19 cellular contexts compared by ENCODE assay signal in genomic region chr2:88180594-88181240, GRCh38. TPM values are rescaled to one million over a fixed set of nuclear protein-coding genes. Genes with fewer than 3 reads are reported as not detected.
A peak's percentile ranks its signal among the peaks of the same experiment; 100 is the strongest.
DNase-seq lines count a peak whose midpoint lies in the region; ATAC-seq and TF ChIP-seq lines count a peak whose summit lies in the region.
"Had no signal": no experiment of that assay in that cellular context is flagged by ENCODE, and none has a peak within 500 bp of the region (broad histone marks: within the 10 kb centered on the region; RNA-seq: fewer than 3 reads in every experiment).

No MANE protein-coding gene starts in this region.

- H3K4me1 Mint-ChIP-seq in effector memory CD8-positive, alpha-beta T cell (ENCODE audit: low read depth in 2 of 2) = peaks cover 5 to 13% of the 10 kb centered on the region in 2 donors
- H3K4me1 Mint-ChIP-seq in nephron progenitor cell = peaks cover 6% of the 10 kb centered on the region

- H3K27ac ChIP-seq in left lung = no peak overlapping the region
- H3K27ac ChIP-seq: 22Rv1 had no signal

- H3K9me3 Mint-ChIP-seq in effector memory CD8-positive, alpha-beta T cell = peaks cover 4 to 6% of the 10 kb centered on the region in 2 donors
- no peaks in the 10 kb centered on the region for H3K9me3 Mint-ChIP-seq in nephron progenitor cell

- peaks cover 14% of the 10 kb centered on the region for H3K36me3 Mint-ChIP-seq in effector memory CD8-positive, alpha-beta T cell (ENCODE audit: insufficient read depth)
- H3K36me3 Mint-ChIP-seq in nephron progenitor cell (ENCODE audit: low read depth) = no peaks in the 10 kb centered on the region

- no peaks in the 10 kb centered on the region for H3K4me1 ChIP-seq in left lung

- H3K9me3 ChIP-seq in MG63 (no peaks in the 10 kb centered on the region), left lung (no peaks in the 10 kb centered on the region)

- in situ Hi-C loops in GM13977 (cut with MboI; ENCODE audit: low pct_unique_long_range_greater_than_20kb, low sequenced_read_pairs, unreplicated experiment) = no loop called here

- H3K36me3 ChIP-seq in MG63 (no peaks in the 10 kb centered on the region; the same call in 1 of the 2 replicates), left lung (no peaks in the 10 kb centered on the region)

- peak overlapping the region; percentile 58 to 93 for H3K27ac Mint-ChIP-seq in effector memory CD8-positive, alpha-beta T cell
- H3K27ac Mint-ChIP-seq in nephron progenitor cell = peak overlapping the region; percentile 45

- intact Hi-C loops in left lung (cut with DNase I) = no loop called here

- TF ChIP-seq CTCF in nephron progenitor cell (IDR thresholded peaks at IDR 0.05) = no peak
- TF ChIP-seq CTCF in GM13977 (IDR thresholded peaks at IDR 0.05; ENCODE audit: extremely low read depth, insufficient read depth, missing control alignments) = no peak
- no peak for TF ChIP-seq CTCF in left lung (IDR thresholded peaks at IDR 0.05)

- H3K4me3 ChIP-seq in MG63 (no peak overlapping the region), left lung (no peak overlapping the region)

- DNase-seq in DMS 273 (lab: John Stamatoyannopoulos, UW; ENCODE audit: unreplicated experiment) = peak; percentile 37
- no peak for DNase-seq in DMS 273 treated with DMSO at 0.1 percent for 48 hours (lab: John Stamatoyannopoulos, UW)
- DNase-seq in MG63 = peak; percentile 74
- no peak for DNase-seq in effector memory CD8-positive, alpha-beta T cell
- DNase-seq in nephron progenitor cell = no peak
- no peak for DNase-seq in GM13977 (ENCODE audit: low spot score)
- DNase-seq in left lung = no peak
- DNase-seq: activated CD4-positive, alpha-beta T cell treated with anti-CD3 and anti-CD28 coated beads for 4 hours; anterior cingulate cortex; Calu3; dermis blood vessel endothelial cell; NCI-H226; occipital lobe; OCI-M1; T-cell had no signal

- no peak for ATAC-seq in effector memory CD8-positive, alpha-beta T cell (replicated peaks)
- no peak for ATAC-seq in GM19324 (IDR thresholded peaks at IDR 0.05; ENCODE audit: low FRiP score, unreplicated experiment)
- no peak for ATAC-seq in left lung

- H3K27me3 ChIP-seq in MG63 (no peaks in the 10 kb centered on the region), left lung (peaks cover 0 to 5% of the 10 kb centered on the region in 2 donors)

- no peak overlapping the region for H3K4me3 Mint-ChIP-seq in effector memory CD8-positive, alpha-beta T cell
- H3K4me3 Mint-ChIP-seq in nephron progenitor cell = no peak overlapping the region

- H3K27me3 Mint-ChIP-seq in effector memory CD8-positive, alpha-beta T cell = peaks cover 4 to 19% of the 10 kb centered on the region in 2 donors
- H3K27me3 Mint-ChIP-seq in nephron progenitor cell (ENCODE audit: low read depth, poor library complexity) = peaks cover 25% of the 10 kb centered on the region

RNA-seq across cellular contexts. Expression of gene THNSL2, which starts 10.6 kb away (rescaled TPM):
- total RNA-seq in MG63 (2014; rRNA removed; shearing (Covaris generic); ENCODE audit: low replicate concordance) = 5.9 and 20.0 TPM in 2 replicates
- 10 to 100 TPM; 14.1 to 17.1 TPM for total RNA-seq in left lung

RNA-seq across cellular contexts. Expression of gene FABP1, which starts 52.9 kb away (rescaled TPM):
- not detected in 2 replicates for total RNA-seq in MG63 (2014; rRNA removed; shearing (Covaris generic); ENCODE audit: low replicate concordance)
- not detected for total RNA-seq in left lung
- total RNA-seq: Calu3, dermis blood vessel endothelial cell, frontal cortex, occipital lobe, subcutaneous adipose tissue had no signal

Comparison
In these comparisons a context has a peak if more than half of its experiments do, and no peak if none do; other contexts are left out.
1. DNase-seq: peak in DMS 273 (single experiment) and MG63 (single experiment); none in DMS 273 treated with DMSO at 0.1 percent for 48 hours (single experiment), effector memory CD8-positive, alpha-beta T cell (0 of 3), nephron progenitor cell (single experiment), GM13977 (single experiment) and left lung (0 of 2).